ENCODE assay signal across 8 cellular contexts in genomic region chr10:104231784-104232612, GRCh38. TPM values are rescaled to one million over a fixed set of nuclear protein-coding genes. Genes with fewer than 3 reads are reported as not detected.
DNase-seq lines count a peak whose midpoint lies in the region; FAIRE-seq and TF ChIP-seq lines count a peak whose summit lies in the region.

CFAP43 (minus strand) TSS chr10:104232364; CDS start chr10:104232246, 118 bp downstream.

- peaks cover 16% of the 10 kb centered on the region for H3K4me1 Mint-ChIP-seq in HFFc6 (ENCODE audit: low read depth)
- peaks cover 11% of the 10 kb centered on the region for H3K4me1 Mint-ChIP-seq in activated naive CD8-positive, alpha-beta T cell (ENCODE audit: low read depth)

- H3K27me3 Mint-ChIP-seq in HFFc6 (ENCODE audit: insufficient read depth) = peaks cover 2% of the 10 kb centered on the region
- H3K27me3 Mint-ChIP-seq in activated naive CD8-positive, alpha-beta T cell = peaks cover 5% of the 10 kb centered on the region

- H3K27ac ChIP-seq in substantia nigra (ENCODE audit: low read depth, low read length, poor library complexity, severe bottlenecking) = peak within 1 kb of the TSS; percentile 30

- TF ChIP-seq POLR2A in NB4 (IDR thresholded peaks at IDR 0.05; ENCODE audit: extremely low read depth, insufficient read length) = no peak

- peak within 1 kb of the TSS; percentile 92 for H3K4me3 Mint-ChIP-seq in HFFc6
- peak within 1 kb of the TSS; percentile 88 for H3K4me3 Mint-ChIP-seq in activated naive CD8-positive, alpha-beta T cell

- H3K9me3 Mint-ChIP-seq in HFFc6 = no peaks in the 10 kb centered on the region
- H3K9me3 Mint-ChIP-seq in activated naive CD8-positive, alpha-beta T cell (ENCODE audit: low read depth) = peaks cover 4% of the 10 kb centered on the region

- peak; percentile 99 for FAIRE-seq in G401.6 (lab: Jason Lieb, UNC)

- no peak for TF ChIP-seq CTCF in HFFc6 (IDR thresholded peaks at IDR 0.05)
- no peak for TF ChIP-seq CTCF in NB4 (IDR thresholded peaks at IDR 0.05; ENCODE audit: low read depth, low read length)

- H3K4me3 ChIP-seq in NB4 (ENCODE audit: low read depth, low read length) = peak within 1 kb of the TSS; percentile 77

- peak within 1 kb of the TSS; percentile 80 for H3K27ac Mint-ChIP-seq in HFFc6
- peak within 1 kb of the TSS; percentile 0 for H3K27ac Mint-ChIP-seq in activated naive CD8-positive, alpha-beta T cell

- DNase-seq in HFFc6 (peak; percentile 96), NB4 (ENCODE audit: low read depth) (peak; percentile 97), SKM-1 (lab: John Stamatoyannopoulos, UW; ENCODE audit: unreplicated experiment) (peak; percentile 71), glomerular endothelial cell (ENCODE audit: extremely low read depth, low read depth, low spot score) (peak; percentile 61), non-pigmented ciliary epithelial cell (ENCODE audit: low read depth) (peak; percentile 79), substantia nigra (lab: John Stamatoyannopoulos, UW) (peak; percentile 33 to 97 (median 92))

- no peaks in the 10 kb centered on the region for H3K36me3 Mint-ChIP-seq in HFFc6 (ENCODE audit: low read depth)
- no peaks in the 10 kb centered on the region for H3K36me3 Mint-ChIP-seq in activated naive CD8-positive, alpha-beta T cell

RNA-seq across cellular contexts. Expression of gene CFAP43, which starts in this region (rescaled TPM):
- under 1 TPM in 1 of 6 experiments, not detected in 5; 0.14 TPM for total RNA-seq in HFFc6 (2021; fragmentation: NEBNext Ultra II Directional; extraction: Animal tissue kit (Norgen Biotek cat#: 25700))
- total RNA-seq in glomerular endothelial cell = 0.10 and 0.18 TPM in 2 replicates

Comparison
In these comparisons a context has a peak if more than half of its experiments do, and no peak if none do; other contexts are left out.
1. Peak in every context shown above with its lines: DNase-seq, H3K4me3 ChIP-seq and H3K27ac ChIP-seq.
2. Peak in DNase-seq in HFFc6; RNA of the gene not detected or under 1 TPM.
3. Peak in DNase-seq in glomerular endothelial cell; RNA of the gene not detected or under 1 TPM.